24 cellular contexts compared by ENCODE assay signal in the genomic region with DNA sequence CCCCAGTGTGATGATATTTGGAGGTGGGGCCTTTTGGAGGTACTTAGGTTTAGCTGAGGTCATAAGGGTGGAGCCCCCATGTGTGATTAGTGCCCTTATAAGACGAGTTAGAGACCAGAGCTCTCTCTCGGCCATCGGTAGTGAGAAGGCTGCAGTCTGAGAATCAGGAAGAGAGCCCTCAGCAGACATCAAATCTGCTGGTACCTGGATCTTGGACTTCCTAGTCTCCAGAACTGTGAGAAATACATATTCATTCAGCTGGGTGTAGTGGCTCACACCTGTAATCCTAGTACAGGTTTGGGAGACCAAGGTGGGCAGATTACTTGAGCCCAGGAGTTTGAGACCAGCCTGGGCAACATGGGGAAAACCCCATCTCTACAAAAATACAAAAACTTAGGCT. TPM values are rescaled to one million over a fixed set of nuclear protein-coding genes. Genes with fewer than 3 reads are reported as not detected.
DNase-seq lines count a peak whose midpoint lies in the region; ATAC-seq, FAIRE-seq and TF ChIP-seq lines count a peak whose summit lies in the region.
"Had no signal": no experiment of that assay in that cellular context is flagged by ENCODE, and none has a peak within 500 bp of the region (broad histone marks: within the 10 kb centered on the region; RNA-seq: fewer than 3 reads in every experiment).

No MANE protein-coding gene starts in this region.

- POLR2A ChIA-PET in T-cell (lab: Charles Lee) (no interaction called here), H1 (lab: Charles Lee; ENCODE audit: partially characterized antibody) (interaction anchor here (0.7 to 27.8 kb wide), 5 partner anchors 7 to 89 kb away, joined by 3 to 452 read pairs (median 7); a partner anchor contains a TSS)

- no peak overlapping the region for H2BK5ac ChIP-seq in H1 (ENCODE audit: low read depth, low read length)
- H2BK5ac ChIP-seq in trophoblast cell (ENCODE audit: low read depth, low read length, poor library complexity): no peak overlapping the region

- H2AK5ac ChIP-seq in H1 (ENCODE audit: low read depth, low read length): no peak overlapping the region
- no peak overlapping the region for H2AK5ac ChIP-seq in trophoblast cell (ENCODE audit: low read length)

- H3K4ac ChIP-seq in H1 (replicated peaks; ENCODE audit: insufficient read length, low read depth, low read length) (no peak overlapping the region), trophoblast cell (ENCODE audit: low read depth, low read length) (no peak overlapping the region)

- no peaks in the 10 kb centered on the region for H3K36me3 ChIP-seq in CD4-positive, CD25-positive, alpha-beta regulatory T cell (ENCODE audit: control insufficient read depth, insufficient read depth, low read length)
- H3K36me3 ChIP-seq in H1 (ENCODE audit: control insufficient read depth in 2 of 4, insufficient read depth in 4 of 4, low read length in 3 of 4) (peaks cover 3 to 30% (median 19%) of the 10 kb centered on the region in 4 experiments; a peak in 6 of 8 replicates), trophoblast cell (ENCODE audit: control insufficient read depth in 1 of 2, insufficient read depth in 2 of 2, low read length in 2 of 2) (no peaks in the 10 kb centered on the region), heart left ventricle (no peaks in the 10 kb centered on the region)

- H3K79me2 ChIP-seq in H1 (ENCODE audit: control insufficient read depth in 1 of 2, insufficient read depth in 2 of 2, low read length in 2 of 2) (0 out of 4 replicates have a peak, but pooled peaks cover 0 to 2% of the 10 kb centered on the region in 2 experiments), trophoblast cell (ENCODE audit: control insufficient read depth, insufficient read depth, low read length, poor library complexity) (no peaks in the 10 kb centered on the region)

- no peak overlapping the region for H3K4me3 Mint-ChIP-seq in CD4-positive, CD25-positive, alpha-beta regulatory T cell
- H3K4me3 Mint-ChIP-seq in T-cell: no peak overlapping the region
- H3K4me3 Mint-ChIP-seq: B cell; CD4-positive, alpha-beta T cell had no signal

- no peak overlapping the region for H3K56ac ChIP-seq in H1 (replicated peaks; ENCODE audit: insufficient read length, low read depth, low read length)

- DNase-seq in CD4-positive, CD25-positive, alpha-beta regulatory T cell: no peak
- DNase-seq in T-cell (no peak), H1 (ENCODE audit: low read depth in 1 of 2, low spot score in 2 of 2) (no peak), trophoblast cell (peak; percentile 65 to 81), SHP77 (lab: John Stamatoyannopoulos, UW) (no peak), heart left ventricle (no peak), ureter (ENCODE audit: low spot score) (no peak)
- DNase-seq: Calu3; CD4-positive, alpha-beta T cell; DMS153; GM23248; HCEC 1CT; KBM-7; NCI-H1092 treated with DMSO at 0.1 percent for 48 hours; NCI-H146; NCI-H2029; NCI-H226; NCI-H510A treated with DMSO at 0.1 percent for 48 hours; NCI-H774; NK-92 treated with Interleukin-12 subunit alpha and Interleukin-12 subunit beta, amount 100 ng/mL, for 24 hours had no signal

- H3K4me2 ChIP-seq in H1 (ENCODE audit: insufficient read depth in 1 of 2, low read depth in 2 of 2, low read length in 2 of 2): no peak overlapping the region
- no peak overlapping the region for H3K4me2 ChIP-seq in trophoblast cell (ENCODE audit: low read length)

- TF ChIP-seq RAD21 in H1 (IDR thresholded peaks at IDR 0.05 in 1 of 2, conservative IDR thresholded peaks at IDR 0.05 in 1 of 2; ENCODE audit: low read depth in 2 of 2, low read length in 2 of 2): no peak

- H2AFZ ChIP-seq in H1 (ENCODE audit: low read length) (no peak overlapping the region), trophoblast cell (ENCODE audit: insufficient read depth, low read length, poor library complexity) (no peak overlapping the region)
- H2AFZ ChIP-seq: GM23248 had no signal

- H2BK20ac ChIP-seq in H1 (ENCODE audit: low read length): no peak overlapping the region

- H3K14ac ChIP-seq in H1 (ENCODE audit: insufficient read length) (no peak overlapping the region), trophoblast cell (ENCODE audit: low read length) (no peak overlapping the region)

- peaks cover 9 to 45% (median 29%) of the 10 kb centered on the region in 4 donors for H3K4me1 Mint-ChIP-seq in CD4-positive, CD25-positive, alpha-beta regulatory T cell
- H3K4me1 Mint-ChIP-seq in T-cell: peaks cover 32 to 53% (median 45%) of the 10 kb centered on the region in 3 donors

- no peak overlapping the region for H2BK120ac ChIP-seq in H1 (replicated peaks; ENCODE audit: low read depth, low read length)
- H2BK120ac ChIP-seq in trophoblast cell (ENCODE audit: insufficient read depth, low read length, poor library complexity): no peak overlapping the region

- 94% methylated on average over 3 of the region's 3 CpGs; no CpG with 5 or more reads in 1 of the 2 experiments for WGBS in H1 (ENCODE audit: extremely low coverage in 1 of 2, insufficient coverage in 1 of 2, insufficient read length in 1 of 2, insufficient replicate concordance in 2 of 2, low coverage in 1 of 2, low lambda C conversion rate in 2 of 2, missing lambda C conversion rate in 1 of 2), 2 experiments
- no CpG with 5 or more reads among the region's 3 CpGs for WGBS in trophoblast cell (ENCODE audit: extremely low coverage, insufficient coverage, insufficient read length)
- WGBS in heart left ventricle, 4 donors: 86 to 98% (median 90%) methylated on average over 3 of the region's 3 CpGs

- no peak for ATAC-seq in CD4-positive, CD25-positive, alpha-beta regulatory T cell (ENCODE audit: low read depth in 2 of 2)
- ATAC-seq in T-cell (replicated peaks in 1 of 4) (no peak), heart left ventricle (no peak)

- no peaks in the 10 kb centered on the region for H4K20me1 ChIP-seq in H1 (replicated peaks in 1 of 2; ENCODE audit: control insufficient read depth in 1 of 2, insufficient read depth in 2 of 2, low read length in 2 of 2)

- no peak overlapping the region for H3K23ac ChIP-seq in H1 (ENCODE audit: insufficient read length)
- no peak overlapping the region for H3K23ac ChIP-seq in trophoblast cell (ENCODE audit: low read length)

- no peak overlapping the region for H2BK15ac ChIP-seq in H1 (ENCODE audit: low read length)

- no peaks in the 10 kb centered on the region for H3K79me1 ChIP-seq in H1 (ENCODE audit: low read depth, low read length)
- peaks cover 4% of the 10 kb centered on the region for H3K79me1 ChIP-seq in trophoblast cell (ENCODE audit: low read length)

- H3K23me2 ChIP-seq in H1 (ENCODE audit: low read depth, low read length): no peaks in the 10 kb centered on the region

- CTCF ChIA-PET in T-cell (lab: Charles Lee): interaction anchor here in 1 of 2 donors (0.6 kb wide), 1 partner anchor 47 kb away, joined by 8 read pairs; no protein-coding TSS in a partner anchor
- CTCF ChIA-PET in H1 (lab: Charles Lee; ENCODE audit: partially characterized antibody): interaction anchor here (0.6 to 23.9 kb wide), 15 partner anchors 5 to 250 kb away, joined by 3 to 610 read pairs (median 5); a partner anchor contains a TSS

- intact Hi-C loops in heart left ventricle (cut with DNase I): loop anchor here in 1 of 10 donors (5.0 kb wide), 1 partner anchor 252 kb away; no protein-coding TSS in a partner anchor

- H3K18ac ChIP-seq in H1 (ENCODE audit: extremely low read depth, low read length) (no peak overlapping the region), trophoblast cell (ENCODE audit: low read length) (no peak overlapping the region)

- no peaks in the 10 kb centered on the region for H3K27me3 ChIP-seq in CD4-positive, CD25-positive, alpha-beta regulatory T cell (ENCODE audit: control insufficient read depth, insufficient read depth, low read length)
- H3K27me3 ChIP-seq in H1 (replicated peaks in 1 of 4; ENCODE audit: control insufficient read depth in 3 of 4, extremely low read depth in 1 of 4, insufficient read depth in 3 of 4, low read length in 3 of 4): no peaks in the 10 kb centered on the region
- no peaks in the 10 kb centered on the region for H3K27me3 ChIP-seq in trophoblast cell (ENCODE audit: insufficient read depth, low read length)
- H3K27me3 ChIP-seq in heart left ventricle: no peaks in the 10 kb centered on the region

- H3K27me3 Mint-ChIP-seq in CD4-positive, CD25-positive, alpha-beta regulatory T cell: no peaks in the 10 kb centered on the region
- no peaks in the 10 kb centered on the region for H3K27me3 Mint-ChIP-seq in T-cell
- H3K27me3 Mint-ChIP-seq: CD4-positive, alpha-beta T cell had no signal

- H2BK12ac ChIP-seq in H1 (ENCODE audit: low read depth, low read length) (no peak overlapping the region), trophoblast cell (ENCODE audit: low read length) (no peak overlapping the region)

- no peak overlapping the region for H4K5ac ChIP-seq in H1 (ENCODE audit: insufficient read length, low read depth, low read length)

- H3K27ac Mint-ChIP-seq in CD4-positive, CD25-positive, alpha-beta regulatory T cell: peak overlapping the region in 2 of 3 donors; percentile 87 to 93
- peak overlapping the region; percentile 23 to 95 for H3K27ac Mint-ChIP-seq in T-cell
- H3K27ac Mint-ChIP-seq: B cell had no signal

- H3K36me3 Mint-ChIP-seq in CD4-positive, CD25-positive, alpha-beta regulatory T cell: peaks cover 4% of the 10 kb centered on the region
- peaks cover 5% of the 10 kb centered on the region for H3K36me3 Mint-ChIP-seq in T-cell

- no peaks in the 10 kb centered on the region for H3K9me3 ChIP-seq in CD4-positive, CD25-positive, alpha-beta regulatory T cell (ENCODE audit: control insufficient read depth in 2 of 2, low read length in 2 of 2)
- H3K9me3 ChIP-seq in H1 (ENCODE audit: insufficient read depth in 2 of 2, low read depth in 1 of 2, low read length in 1 of 2): peaks cover 8 to 13% of the 10 kb centered on the region in 2 experiments
- no peaks in the 10 kb centered on the region for H3K9me3 ChIP-seq in trophoblast cell (ENCODE audit: insufficient read depth, low read depth, low read length)
- no peaks in the 10 kb centered on the region for H3K9me3 ChIP-seq in heart left ventricle

- TF ChIP-seq CTCF in H1 (IDR thresholded peaks at IDR 0.05; ENCODE audit: control extremely low read depth in 1 of 3, insufficient read depth in 1 of 3, low read depth in 1 of 3, low read length in 3 of 3): no peak
- no peak for TF ChIP-seq CTCF in heart left ventricle (IDR thresholded peaks at IDR 0.05)

- TF ChIP-seq POLR2A in H1 (IDR thresholded peaks at IDR 0.05; ENCODE audit: control extremely low read depth in 1 of 2, low read depth in 2 of 2, low read length in 2 of 2) (no peak), heart left ventricle (IDR thresholded peaks at IDR 0.05) (no peak)

- H3K4me3 ChIP-seq in CD4-positive, CD25-positive, alpha-beta regulatory T cell (ENCODE audit: low read depth, low read length): no peak overlapping the region
- H3K4me3 ChIP-seq in H1 (ENCODE audit: extremely low read depth in 1 of 4, insufficient read depth in 2 of 4, low read depth in 3 of 4, low read length in 4 of 4) (no peak overlapping the region), trophoblast cell (ENCODE audit: low read depth, low read length) (no peak overlapping the region), heart left ventricle (no peak overlapping the region)
- H3K4me3 ChIP-seq: GM23248 had no signal

- peaks cover 26% of the 10 kb centered on the region for H3K4me1 ChIP-seq in CD4-positive, CD25-positive, alpha-beta regulatory T cell (ENCODE audit: control insufficient read depth, insufficient read depth, low read length, poor library complexity, severe bottlenecking)
- peaks cover 0 to 5% (median under 1%) of the 10 kb centered on the region in 4 experiments; a peak in 1 of 7 replicates for H3K4me1 ChIP-seq in H1 (replicated peaks in 1 of 4; ENCODE audit: control insufficient read depth in 3 of 4, insufficient read depth in 4 of 4, low read length in 3 of 4)
- peaks cover 0 to 2% of the 10 kb centered on the region in 2 experiments for H3K4me1 ChIP-seq in trophoblast cell (ENCODE audit: control insufficient read depth in 1 of 2, insufficient read depth in 2 of 2, low read length in 2 of 2)
- peaks cover 0 to 25% (median 6%) of the 10 kb centered on the region in 12 donors for H3K4me1 ChIP-seq in heart left ventricle

- H3K9ac ChIP-seq in H1 (replicated peaks in 1 of 4; ENCODE audit: extremely low read depth in 1 of 4, low read depth in 3 of 4, low read length in 3 of 4): no peak overlapping the region
- no peak overlapping the region for H3K9ac ChIP-seq in trophoblast cell (ENCODE audit: low read length)
- H3K9ac ChIP-seq: GM23248 had no signal

- no peak overlapping the region for H4K8ac ChIP-seq in H1 (ENCODE audit: extremely low read depth, insufficient read depth, low read length)
- no peak overlapping the region for H4K8ac ChIP-seq in trophoblast cell (ENCODE audit: low read depth, low read length)

- no peak for TF ChIP-seq EP300 in H1 (IDR thresholded peaks at IDR 0.05; ENCODE audit: borderline replicate concordance in 1 of 2, low read depth in 2 of 2, low read length in 2 of 2)

- FAIRE-seq in H1 (lab: Jason Lieb, UNC): no peak
- FAIRE-seq: A204.1, G401.6, GM12892 had no signal

- H4K91ac ChIP-seq in H1 (replicated peaks; ENCODE audit: insufficient read length, low read length): no peak overlapping the region
- no peak overlapping the region for H4K91ac ChIP-seq in trophoblast cell (ENCODE audit: low read depth, low read length)

- H3K9me3 Mint-ChIP-seq in CD4-positive, CD25-positive, alpha-beta regulatory T cell: no peaks in the 10 kb centered on the region
- no peaks in the 10 kb centered on the region for H3K9me3 Mint-ChIP-seq in T-cell
- H3K9me3 Mint-ChIP-seq: CD4-positive, alpha-beta T cell had no signal

- no peak overlapping the region for H4K12ac ChIP-seq in trophoblast cell (ENCODE audit: low read depth, low read length)

- no peak overlapping the region for H3K27ac ChIP-seq in CD4-positive, CD25-positive, alpha-beta regulatory T cell (ENCODE audit: insufficient read depth, low read length, poor library complexity, severe bottlenecking)
- H3K27ac ChIP-seq in H1 (ENCODE audit: low read depth, low read length): no peak overlapping the region
- H3K27ac ChIP-seq in trophoblast cell (ENCODE audit: low read depth, low read length): no peak overlapping the region
- no peak overlapping the region for H3K27ac ChIP-seq in heart left ventricle

RNA-seq across cellular contexts. Expression of a gene that starts 48.7 kb away (rescaled TPM):
- 5.0 TPM for total RNA-seq in CD4-positive, CD25-positive, alpha-beta regulatory T cell
- polyA plus RNA-seq in CD4-positive, CD25-positive, alpha-beta regulatory T cell: 1 to 10 TPM; 1.2 to 3.5 (median 1.9) TPM
- total RNA-seq in T-cell (10 to 100 TPM in 4 of 5 donors, 1 to 10 TPM in 1; 8.8 to 23.9 (median 19.3) TPM), heart left ventricle (10 to 100 TPM; 18.0 to 50.0 (median 38.4) TPM), ureter (234 TPM)
- total RNA-seq in H1 (2021; fragmentation: NEBNext Ultra II Directional; extraction: Animal tissue kit (Norgen Biotek cat#: 25700)): 181 and 182 TPM in 2 replicates
- polyA plus RNA-seq in H1 (2011; rRNA removed) (99.4 and 134 TPM in 2 replicates), heart left ventricle (10 to 100 TPM; 11.8 to 14.1 TPM)
- polyA plus RNA-seq in H1 (2011; cell fraction: cytosol; rRNA removed): 110 TPM
- polyA plus RNA-seq in H1 (2011; cell fraction: nucleus; rRNA removed): 240 TPM
- 139 to 201 TPM (median 179 TPM) in 4 replicates for polyA plus RNA-seq in H1 (2012, experiment 1 of 2)
- polyA plus RNA-seq in H1 (2012, experiment 2 of 2): 146 TPM
- polyA plus RNA-seq in H1 (2013, experiment 1 of 2): 128 TPM
- polyA plus RNA-seq in H1 (2013, experiment 2 of 2): 135 TPM
- 116 and 120 TPM in 2 replicates for polyA minus RNA-seq in H1 (2011; rRNA and poly(A)+ RNA removed)
- polyA minus RNA-seq in H1 (2011; cell fraction: cytosol; rRNA and poly(A)+ RNA removed): 196 TPM
- 121 TPM for polyA minus RNA-seq in H1 (2011; cell fraction: nucleus; rRNA and poly(A)+ RNA removed)
- polyA plus RNA-seq in trophoblast cell (2013): 137 and 142 TPM in 2 replicates

Comparison
In these comparisons a context has a peak if more than half of its experiments do, and no peak if none do; other contexts are left out.
1. DNase-seq: peak in trophoblast cell (2 of 2); none in CD4-positive, CD25-positive, alpha-beta regulatory T cell (0 of 3), T-cell (0 of 34), H1 (0 of 2), SHP77 (0 of 2), heart left ventricle (0 of 5) and ureter (single experiment).